ENCODE assay signal across 16 cellular contexts in the genomic region with DNA sequence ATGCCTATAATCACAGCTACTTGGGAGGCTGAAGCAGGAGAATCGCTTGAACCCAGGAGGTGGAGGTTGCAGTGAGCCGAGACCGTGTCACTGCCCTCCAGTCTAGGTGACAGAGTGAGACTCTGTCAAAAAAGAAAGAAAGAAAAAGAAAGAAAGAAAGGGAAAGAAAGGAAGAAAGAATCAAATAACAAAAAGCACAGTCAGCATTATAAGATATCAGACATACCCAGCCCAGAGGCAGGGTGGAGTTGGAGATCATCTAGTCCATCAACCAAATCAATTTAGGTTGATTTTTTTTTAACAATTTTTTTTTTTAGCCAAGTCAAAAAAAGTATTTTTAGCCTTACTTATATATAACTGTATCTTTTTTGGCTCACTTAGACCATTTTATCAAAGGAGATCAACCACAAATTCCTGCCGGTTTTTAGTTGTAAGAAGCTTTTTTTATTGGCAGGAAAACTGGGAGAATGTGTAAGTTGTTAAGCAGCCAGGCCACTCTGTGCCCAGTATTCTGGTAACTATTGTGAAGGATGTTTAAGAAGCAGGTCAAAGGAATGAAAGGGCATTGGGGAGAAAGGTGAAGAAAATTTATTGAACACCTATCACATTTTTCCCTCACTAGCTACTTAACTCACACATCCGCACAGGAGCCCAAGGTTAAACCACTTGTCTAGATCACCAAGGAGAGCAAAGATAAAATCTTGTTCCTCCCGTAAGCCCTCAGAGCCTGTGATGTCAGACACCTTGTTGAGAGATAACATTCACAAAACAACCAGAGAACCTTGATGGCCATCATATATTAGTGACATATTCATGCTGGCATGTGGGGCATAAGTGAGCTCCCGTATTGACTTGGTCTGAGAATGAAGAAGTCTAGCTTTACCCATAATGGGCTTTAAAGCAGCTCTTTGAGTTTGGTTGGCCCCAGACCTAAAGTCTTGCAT.
DNase-seq lines count a peak whose midpoint lies in the region; ATAC-seq and TF ChIP-seq lines count a peak whose summit lies in the region.
"Had no signal": no experiment of that assay in that cellular context is flagged by ENCODE, and none has a peak within 500 bp of the region (broad histone marks: within the 10 kb centered on the region; RNA-seq: fewer than 3 reads in every experiment).

No MANE protein-coding gene starts in this region.

- H3K23ac ChIP-seq in mesenchymal stem cell (ENCODE audit: low read length in 2 of 2) = no peak overlapping the region

- H3K27me3 ChIP-seq in mesenchymal stem cell (ENCODE audit: control insufficient read depth in 1 of 2, insufficient read depth in 1 of 2, low read length in 2 of 2) = no peaks in the 10 kb centered on the region
- H3K27me3 ChIP-seq in thyroid gland = no peaks in the 10 kb centered on the region

- no peaks in the 10 kb centered on the region for H3K4me1 Mint-ChIP-seq in natural killer cell treated with Interleukin-12 subunit alpha and Interleukin-12 subunit beta and Interleukin-15 and Interleukin-18, amount 100 ng/mL, for 72 hours (ENCODE audit: low read depth in 2 of 2)
- no peaks in the 10 kb centered on the region for H3K4me1 Mint-ChIP-seq in stimulated activated effector memory CD8-positive, alpha-beta T cell treated with anti-CD3 and anti-CD28 coated beads, Interleukin-12 subunit alpha, Interleukin-12 subunit beta, amount 100 ng/mL, for 72 hours
- H3K4me1 Mint-ChIP-seq: stimulated activated naive CD8-positive, alpha-beta T cell treated with anti-CD3 and anti-CD28 coated beads, Interleukin-15, amount 100 ng/mL, for 72 hours had no signal

- no peak overlapping the region for H3K4me2 ChIP-seq in mesenchymal stem cell (ENCODE audit: low read length, poor library complexity, severe bottlenecking)

- H3K27ac Mint-ChIP-seq in natural killer cell treated with Interleukin-12 subunit alpha and Interleukin-12 subunit beta and Interleukin-15 and Interleukin-18, amount 100 ng/mL, for 72 hours = no peak overlapping the region
- H3K27ac Mint-ChIP-seq in stimulated activated effector memory CD8-positive, alpha-beta T cell treated with anti-CD3 and anti-CD28 coated beads, Interleukin-12 subunit alpha, Interleukin-12 subunit beta, amount 100 ng/mL, for 72 hours = no peak overlapping the region
- H3K27ac Mint-ChIP-seq: stimulated activated naive CD8-positive, alpha-beta T cell treated with anti-CD3 and anti-CD28 coated beads, Interleukin-15, amount 100 ng/mL, for 72 hours had no signal

- no peaks in the 10 kb centered on the region for H3K36me3 Mint-ChIP-seq in natural killer cell treated with Interleukin-12 subunit alpha and Interleukin-12 subunit beta and Interleukin-15 and Interleukin-18, amount 100 ng/mL, for 72 hours
- no peaks in the 10 kb centered on the region for H3K36me3 Mint-ChIP-seq in stimulated activated effector memory CD8-positive, alpha-beta T cell treated with anti-CD3 and anti-CD28 coated beads, Interleukin-12 subunit alpha, Interleukin-12 subunit beta, amount 100 ng/mL, for 72 hours

- WGBS in mesenchymal stem cell = 88% methylated on average over 7 of the region's 7 CpGs
- 80 to 81% methylated on average over 7 of the region's 7 CpGs for WGBS in thyroid gland, 2 donors

- no peaks in the 10 kb centered on the region for H3K9me3 Mint-ChIP-seq in natural killer cell treated with Interleukin-12 subunit alpha and Interleukin-12 subunit beta and Interleukin-15 and Interleukin-18, amount 100 ng/mL, for 72 hours
- no peaks in the 10 kb centered on the region for H3K9me3 Mint-ChIP-seq in stimulated activated effector memory CD8-positive, alpha-beta T cell treated with anti-CD3 and anti-CD28 coated beads, Interleukin-12 subunit alpha, Interleukin-12 subunit beta, amount 100 ng/mL, for 72 hours
- H3K9me3 Mint-ChIP-seq: stimulated activated naive CD8-positive, alpha-beta T cell treated with anti-CD3 and anti-CD28 coated beads, Interleukin-15, amount 100 ng/mL, for 72 hours had no signal

- no peak overlapping the region for H3K14ac ChIP-seq in mesenchymal stem cell (ENCODE audit: low read length in 2 of 2)

- peak overlapping the region; percentile 94 for H3K9ac ChIP-seq in mesenchymal stem cell (ENCODE audit: low read length)

- H3K27ac ChIP-seq in mesenchymal stem cell (ENCODE audit: low read length, poor library complexity, severe bottlenecking) (peak overlapping the region; percentile 25), thyroid gland (peak overlapping the region in 2 of 3 donors; percentile 78 to 83)
- H3K27ac ChIP-seq: neutrophil had no signal

- H4K8ac ChIP-seq in mesenchymal stem cell (ENCODE audit: low read length) = peak overlapping the region; percentile 35

- peaks cover 33 to 67% of the 10 kb centered on the region in 2 donors for H3K27me3 Mint-ChIP-seq in natural killer cell treated with Interleukin-12 subunit alpha and Interleukin-12 subunit beta and Interleukin-15 and Interleukin-18, amount 100 ng/mL, for 72 hours

- intact Hi-C loops in thyroid gland (cut with DNase I) = no loop called here
- intact Hi-C loops in mucosa of descending colon (cut with DNase I, micrococcal nuclease) = no loop called here

- peaks cover 16% of the 10 kb centered on the region for H3K79me1 ChIP-seq in mesenchymal stem cell (replicated peaks; ENCODE audit: low read length, poor library complexity, severe bottlenecking)

- DNase-seq in NCI-H226 = peak; percentile 45
- DNase-seq in cardiac fibroblast (ENCODE audit: low read depth in 2 of 2) = peak; percentile 65 to 89
- DNase-seq in mesenchymal stem cell = peak; percentile 45
- DNase-seq in thyroid gland = no peak
- no peak for DNase-seq in natural killer cell treated with Interleukin-12 subunit alpha and Interleukin-12 subunit beta and Interleukin-15 and Interleukin-18, amount 100 ng/mL, for 72 hours (ENCODE audit: low spot score)
- DNase-seq in mucosa of descending colon = no peak
- no peak for DNase-seq in stimulated activated effector memory CD8-positive, alpha-beta T cell treated with anti-CD3 and anti-CD28 coated beads, Interleukin-12 subunit alpha, Interleukin-12 subunit beta, amount 100 ng/mL, for 72 hours (ENCODE audit: low spot score in 2 of 2)
- DNase-seq in UCSD-AML1 (lab: John Stamatoyannopoulos, UW; ENCODE audit: unreplicated experiment) = no peak
- DNase-seq: activated CD8-positive, alpha-beta memory T cell treated with anti-CD3 and anti-CD28 coated beads, Interleukin-2, amount 50 U/mL, for 4 hours; erythroblast; GOT3; NCI-H1105; NCI-H524; stimulated activated CD4-positive, alpha-beta T cell treated with anti-CD3 and anti-CD28 coated beads, Interleukin-4, amount 100 ng/mL, for 1 hour; stimulated activated naive CD8-positive, alpha-beta T cell treated with anti-CD3 and anti-CD28 coated beads, Interleukin-15, amount 100 ng/mL, for 72 hours had no signal

- no peak overlapping the region for H2BK5ac ChIP-seq in mesenchymal stem cell (ENCODE audit: low read depth, low read length, poor library complexity, severe bottlenecking)

- no peak for ATAC-seq in natural killer cell treated with Interleukin-12 subunit alpha and Interleukin-12 subunit beta and Interleukin-15 and Interleukin-18, amount 100 ng/mL, for 72 hours
- ATAC-seq in mucosa of descending colon = no peak
- no peak for ATAC-seq in stimulated activated effector memory CD8-positive, alpha-beta T cell treated with anti-CD3 and anti-CD28 coated beads, Interleukin-12 subunit alpha, Interleukin-12 subunit beta, amount 100 ng/mL, for 72 hours
- ATAC-seq: stimulated activated naive CD8-positive, alpha-beta T cell treated with anti-CD3 and anti-CD28 coated beads, Interleukin-15, amount 100 ng/mL, for 72 hours had no signal

- H2BK15ac ChIP-seq in mesenchymal stem cell (ENCODE audit: low read depth, poor library complexity, severe bottlenecking) = no peak overlapping the region

- H4K91ac ChIP-seq in mesenchymal stem cell (ENCODE audit: low read length) = peak overlapping the region; percentile 52

- TF ChIP-seq CTCF in cardiac fibroblast (IDR thresholded peaks at IDR 0.05; ENCODE audit: low read depth, low read length) (no peak), thyroid gland (IDR thresholded peaks at IDR 0.05) (no peak), mucosa of descending colon (IDR thresholded peaks at IDR 0.05) (no peak)

- peak overlapping the region; percentile 50 to 57 for H2BK12ac ChIP-seq in mesenchymal stem cell (ENCODE audit: low read length in 2 of 2)

- H2AK5ac ChIP-seq in mesenchymal stem cell (ENCODE audit: low read length, severe bottlenecking) = peak overlapping the region; percentile 44

- H3K4me3 ChIP-seq in cardiac fibroblast (replicated peaks in 1 of 2; ENCODE audit: low read depth in 2 of 2, low read length in 2 of 2) (no peak overlapping the region), mesenchymal stem cell (ENCODE audit: insufficient read depth in 1 of 2, low read depth in 1 of 2, low read length in 2 of 2) (no peak overlapping the region), thyroid gland (replicated peaks in 1 of 3) (no peak overlapping the region), mucosa of descending colon (no peak overlapping the region)

- H2AFZ ChIP-seq in mesenchymal stem cell (ENCODE audit: low read depth, low read length) = no peak overlapping the region

- H3K4ac ChIP-seq in mesenchymal stem cell (ENCODE audit: low read depth in 1 of 2, low read length in 2 of 2) = peak overlapping the region in 1 of 2 experiments; percentile 76

- no peak overlapping the region for H3K4me3 Mint-ChIP-seq in natural killer cell treated with Interleukin-12 subunit alpha and Interleukin-12 subunit beta and Interleukin-15 and Interleukin-18, amount 100 ng/mL, for 72 hours
- no peak overlapping the region for H3K4me3 Mint-ChIP-seq in stimulated activated effector memory CD8-positive, alpha-beta T cell treated with anti-CD3 and anti-CD28 coated beads, Interleukin-12 subunit alpha, Interleukin-12 subunit beta, amount 100 ng/mL, for 72 hours
- H3K4me3 Mint-ChIP-seq: stimulated activated naive CD8-positive, alpha-beta T cell treated with anti-CD3 and anti-CD28 coated beads, Interleukin-15, amount 100 ng/mL, for 72 hours had no signal

- H3K9me3 ChIP-seq in mesenchymal stem cell (ENCODE audit: control insufficient read depth, low read length) (no peaks in the 10 kb centered on the region), thyroid gland (no peaks in the 10 kb centered on the region), mucosa of descending colon (no peaks in the 10 kb centered on the region)
- H3K9me3 ChIP-seq: neutrophil had no signal

- H3K18ac ChIP-seq in mesenchymal stem cell (ENCODE audit: low read depth in 1 of 2, low read length in 2 of 2) = peak overlapping the region; percentile 18 to 81

- peaks cover 0 to 8% of the 10 kb centered on the region in 2 experiments for H3K36me3 ChIP-seq in mesenchymal stem cell (ENCODE audit: control insufficient read depth in 1 of 2, insufficient read depth in 2 of 2, low read depth in 1 of 2, low read length in 2 of 2)
- no peaks in the 10 kb centered on the region for H3K36me3 ChIP-seq in thyroid gland
- no peaks in the 10 kb centered on the region for H3K36me3 ChIP-seq in mucosa of descending colon (ENCODE audit: low read depth)
- H3K36me3 ChIP-seq: neutrophil had no signal

- H2BK120ac ChIP-seq in mesenchymal stem cell (ENCODE audit: low read depth, low read length) = peak overlapping the region; percentile 97

- H3K4me1 ChIP-seq in mesenchymal stem cell (ENCODE audit: control insufficient read depth, insufficient read depth, low read depth, low read length) (peaks cover 17% of the 10 kb centered on the region), thyroid gland (peaks cover 41 to 49% of the 10 kb centered on the region in 2 donors), mucosa of descending colon (ENCODE audit: low read depth) (no peaks in the 10 kb centered on the region)

- no peak for TF ChIP-seq POLR2A in thyroid gland (IDR thresholded peaks at IDR 0.05)

Comparison
In these comparisons a context has a peak if more than half of its experiments do, and no peak if none do; other contexts are left out.
1. DNase-seq: peak in NCI-H226 (single experiment), cardiac fibroblast (2 of 2) and mesenchymal stem cell (single experiment); none in thyroid gland (0 of 2), natural killer cell treated with Interleukin-12 subunit alpha and Interleukin-12 subunit beta and Interleukin-15 and Interleukin-18, amount 100 ng/mL, for 72 hours (single experiment), mucosa of descending colon (0 of 3), stimulated activated effector memory CD8-positive, alpha-beta T cell treated with anti-CD3 and anti-CD28 coated beads, Interleukin-12 subunit alpha, Interleukin-12 subunit beta, amount 100 ng/mL, for 72 hours (0 of 2) and UCSD-AML1 (single experiment).